1 cellular context compared by ENCODE assay signal in genomic region chr5:115626444-115626823, GRCh38.
TF ChIP-seq lines count a peak whose summit lies in the region.

No MANE protein-coding gene starts in this region.

TF ChIP-seq in GM23338, 12 proteins besides CTCF, POLR2A, EP300 and RAD21 (continued from another document):
- TF ChIP-seq ZNF462 (CRISPR knock-in tag; IDR thresholded peaks at IDR 0.05) (no peak), REST (IDR thresholded peaks at IDR 0.05; ENCODE audit: unreplicated experiment) (no peak)
